9 cellular contexts compared by ENCODE assay signal in the genomic region with DNA sequence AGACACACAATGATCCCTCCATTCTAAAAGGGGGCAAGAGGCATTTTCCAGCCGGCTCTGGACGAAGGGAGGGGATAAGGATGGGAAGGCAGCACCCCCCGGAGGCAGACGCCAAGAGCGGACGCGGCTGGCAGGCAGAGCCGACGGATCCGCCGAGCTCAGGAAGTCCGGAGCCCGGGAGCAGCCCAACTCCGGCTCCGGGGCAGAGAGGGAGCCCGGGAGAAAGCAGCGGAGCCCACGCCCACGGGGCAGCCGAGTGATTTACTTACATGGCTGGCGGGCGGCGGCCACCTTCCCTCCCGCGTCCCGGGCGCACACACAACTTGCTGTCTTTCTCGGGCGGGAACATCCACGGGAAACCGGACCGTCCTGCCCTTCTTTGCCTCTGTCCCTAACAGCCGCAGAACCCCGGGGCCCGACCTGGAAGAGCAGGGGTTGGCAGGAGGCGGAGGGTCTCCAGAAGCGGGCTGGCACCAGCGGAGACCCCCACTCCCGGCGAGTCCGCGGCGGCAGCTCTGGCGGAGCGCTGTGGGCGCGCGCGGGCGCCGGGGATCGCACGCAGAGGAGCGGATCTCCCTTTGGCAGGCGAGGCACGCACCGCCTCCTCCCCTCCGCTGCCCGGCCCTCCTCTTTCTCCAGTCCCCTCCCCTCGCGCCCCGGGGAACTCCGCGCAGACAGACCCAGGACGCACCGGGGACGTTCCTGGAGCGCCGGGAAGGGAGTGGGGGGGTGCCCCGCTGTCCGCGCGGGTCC. TPM values are rescaled to one million over a fixed set of nuclear protein-coding genes. Genes with fewer than 3 reads are reported as not detected.
A peak's percentile ranks its signal among the peaks of the same experiment; 100 is the strongest.
DNase-seq lines count a peak whose midpoint lies in the region; ATAC-seq and TF ChIP-seq lines count a peak whose summit lies in the region.
"Had no signal": no experiment of that assay in that cellular context is flagged by ENCODE, and none has a peak within 500 bp of the region (broad histone marks: within the 10 kb centered on the region; RNA-seq: fewer than 3 reads in every experiment).

TSS of gene LHFPL6 (minus strand) at position 580 of the 753 bp plus-strand sequence.

- H3K36me3 ChIP-seq in left lung: no peaks in the 10 kb centered on the region

- intact Hi-C loops in left lung (cut with DNase I): loop anchor here in 1 of 2 donors (10.0 kb wide), 2 partner anchors 328 to 458 kb away; no protein-coding TSS in a partner anchor

- no peak for TF ChIP-seq CTCF in left lung (IDR thresholded peaks at IDR 0.05)

- peak; percentile 87 for ATAC-seq in HG03025 (IDR thresholded peaks at IDR 0.05; ENCODE audit: low FRiP score, unreplicated experiment)
- ATAC-seq in left lung: peak; percentile 99

- H3K27ac ChIP-seq in left lung: peak within 1 kb of the TSS; percentile 87 to 88

- H3K9me3 ChIP-seq in left lung: no peaks in the 10 kb centered on the region

- DNase-seq in NCI-H524 (lab: John Stamatoyannopoulos, UW) (peak; percentile 36 to 69), NCI-H524 treated with DMSO at 0.1 percent for 48 hours (lab: John Stamatoyannopoulos, UW) (no peak), NCI-H2227 (lab: John Stamatoyannopoulos, UW; ENCODE audit: unreplicated experiment) (peak; percentile 45), dermis microvascular lymphatic vessel endothelial cell (ENCODE audit: low read depth in 2 of 2) (peak; percentile 50 to 80), left lung (peak; percentile 85 to 92)
- peak; percentile 80 for DNase-seq in activated CD4-positive, alpha-beta T cell treated with anti-CD3 and anti-CD28 coated beads for 48 hours
- peak; percentile 35 for DNase-seq in stimulated activated CD4-positive, alpha-beta T cell treated with anti-CD3 and anti-CD28 coated beads, Interleukin-2, amount 100 ng/mL, for 4 hours (ENCODE audit: low read depth)
- DNase-seq: DND-41 had no signal

- H3K27me3 ChIP-seq in left lung: peaks cover 0 to 32% of the 10 kb centered on the region in 2 donors

- peaks cover 5 to 38% of the 10 kb centered on the region in 2 donors for H3K4me1 ChIP-seq in left lung

- H3K4me3 ChIP-seq in left lung: peak within 1 kb of the TSS; percentile 72 to 83

RNA-seq across cellular contexts. Expression of gene LHFPL6, which starts in this region (rescaled TPM):
- total RNA-seq in dermis microvascular lymphatic vessel endothelial cell (31.8 and 69.2 TPM in 2 replicates), left lung (10 to 100 TPM; 50.5 to 53.8 TPM)
